ENCODE assay signal across 7 cellular contexts in genomic region chr1:150979007-150979722, GRCh38. TPM values are rescaled to one million over a fixed set of nuclear protein-coding genes. Genes with fewer than 3 reads are reported as not detected.
A peak's percentile ranks its signal among the peaks of the same experiment; 100 is the strongest.
DNase-seq lines count a peak whose midpoint lies in the region; ATAC-seq, FAIRE-seq and TF ChIP-seq lines count a peak whose summit lies in the region.

No MANE protein-coding gene starts in this region.

- H3K27me3 Mint-ChIP-seq in endothelial cell (ENCODE audit: unreplicated experiment), result peaks cover 15% of the 10 kb centered on the region

- no peaks in the 10 kb centered on the region for H3K36me3 Mint-ChIP-seq in endothelial cell (ENCODE audit: low read depth, unreplicated experiment)

- peak; percentile 61 for ATAC-seq in mucosa of descending colon

- TF ChIP-seq CTCF in endothelial cell (IDR thresholded peaks at IDR 0.05; ENCODE audit: unreplicated experiment) (peak; percentile 100), mucosa of descending colon (IDR thresholded peaks at IDR 0.05) (peak; percentile 98)

- H3K27ac Mint-ChIP-seq in endothelial cell (ENCODE audit: unreplicated experiment), result no peak overlapping the region

- peaks cover 33% of the 10 kb centered on the region for H3K4me1 ChIP-seq in NT2/D1 (ENCODE audit: insufficient read depth, insufficient read length)
- peaks cover 26% of the 10 kb centered on the region for H3K4me1 ChIP-seq in mucosa of descending colon (ENCODE audit: low read depth)

- peak; percentile 82 for DNase-seq in GM12892 (ENCODE audit: insufficient read length)
- DNase-seq in HT1080 (ENCODE audit: low read depth), result peak; percentile 78
- DNase-seq in NT2/D1 (ENCODE audit: low read depth, low spot score), result peak; percentile 92
- DNase-seq in activated CD8-positive, alpha-beta memory T cell treated with anti-CD3 and anti-CD28 coated beads for 48 hours (ENCODE audit: low read depth in 2 of 3, low spot score in 2 of 3), result peak; percentile 57 to 85 (median 82)
- DNase-seq in endothelial cell (ENCODE audit: low spot score), result peak; percentile 90
- DNase-seq in mucosa of descending colon, result peak; percentile 74 to 97 (median 80)
- peak; percentile 72 to 84 for DNase-seq in stimulated activated CD8-positive, alpha-beta memory T cell treated with anti-CD3 and anti-CD28 coated beads, Interleukin-2, amount 100 ng/mL, for 48 hours (ENCODE audit: low read depth in 2 of 2)

- no peaks in the 10 kb centered on the region for H3K9me3 ChIP-seq in NT2/D1 (ENCODE audit: insufficient read depth, low read length)
- H3K9me3 ChIP-seq in mucosa of descending colon, result no peaks in the 10 kb centered on the region

- FAIRE-seq in GM12892 (lab: Jason Lieb, UNC), result peak; percentile 70

- peaks cover 28% of the 10 kb centered on the region for H3K4me1 Mint-ChIP-seq in endothelial cell (ENCODE audit: unreplicated experiment)

- no peak overlapping the region for H3K4me3 Mint-ChIP-seq in endothelial cell (ENCODE audit: unreplicated experiment)

- H3K27me3 ChIP-seq in NT2/D1 (ENCODE audit: insufficient read depth, insufficient read length), result no peaks in the 10 kb centered on the region

- no peak for TF ChIP-seq POLR2A in GM12892 (IDR thresholded peaks at IDR 0.05; ENCODE audit: low read depth, low read length)

- intact Hi-C loops in mucosa of descending colon (cut with DNase I, micrococcal nuclease), result loop anchor here in 1 of 2 donors (10.0 kb wide), 1 partner anchor 54 kb away; the partner anchor contains the start of gene SETDB1

- H3K36me3 ChIP-seq in NT2/D1 (ENCODE audit: insufficient read depth, insufficient read length, low read length) (no peaks in the 10 kb centered on the region), mucosa of descending colon (ENCODE audit: low read depth) (no peaks in the 10 kb centered on the region)

- no peak overlapping the region for H3K9ac ChIP-seq in NT2/D1 (ENCODE audit: insufficient read length, low read depth)

- no peak overlapping the region for H3K4me3 ChIP-seq in NT2/D1 (ENCODE audit: insufficient read length, low read depth)
- no peak overlapping the region for H3K4me3 ChIP-seq in mucosa of descending colon

- H3K9me3 Mint-ChIP-seq in endothelial cell (ENCODE audit: unreplicated experiment), result no peaks in the 10 kb centered on the region

RNA-seq across cellular contexts. Expression of gene ANXA9, which starts 2.9 kb away (rescaled TPM):
- polyA plus RNA-seq in GM12892 (2012; ENCODE audit: missing spikeins), result 0.51 TPM
- 0.55 and 0.63 TPM in 2 replicates for total RNA-seq in HT1080 (2014; rRNA removed; shearing (Covaris generic))
- polyA plus RNA-seq in HT1080 (2015; cell fraction: cytosol; rRNA removed), result 0.40 and 0.52 TPM in 2 replicates
- polyA plus RNA-seq in HT1080 (2015; cell fraction: nucleus; rRNA removed), result 1.3 and 1.4 TPM in 2 replicates
- total RNA-seq in endothelial cell (ENCODE audit: unreplicated experiment), result not detected
- total RNA-seq in mucosa of descending colon, result not detected

RNA-seq across cellular contexts. Expression of gene CERS2, which starts 4.5 kb away (rescaled TPM):
- polyA plus RNA-seq in GM12892 (2012; ENCODE audit: missing spikeins), result 60.1 TPM
- total RNA-seq in HT1080 (2014; rRNA removed; shearing (Covaris generic)), result 145 and 152 TPM in 2 replicates
- polyA plus RNA-seq in HT1080 (2015; cell fraction: cytosol; rRNA removed), result 251 and 255 TPM in 2 replicates
- 189 and 201 TPM in 2 replicates for polyA plus RNA-seq in HT1080 (2015; cell fraction: nucleus; rRNA removed)
- total RNA-seq in endothelial cell (ENCODE audit: unreplicated experiment), result 186 TPM
- total RNA-seq in mucosa of descending colon, result 100 to 1,000 TPM; 142 to 209 (median 186) TPM

RNA-seq across cellular contexts. Expression of gene MINDY1, which starts 27.5 kb away (rescaled TPM):
- polyA plus RNA-seq in GM12892 (2012; ENCODE audit: missing spikeins), result 2.7 TPM
- total RNA-seq in HT1080 (2014; rRNA removed; shearing (Covaris generic)), result 12.5 and 15.4 TPM in 2 replicates
- 7.6 and 8.1 TPM in 2 replicates for polyA plus RNA-seq in HT1080 (2015; cell fraction: cytosol; rRNA removed)
- 13.6 and 16.4 TPM in 2 replicates for polyA plus RNA-seq in HT1080 (2015; cell fraction: nucleus; rRNA removed)
- total RNA-seq in endothelial cell (ENCODE audit: unreplicated experiment) (11.2 TPM), mucosa of descending colon (10 to 100 TPM; 44.5 to 52.0 (median 51.8) TPM)

RNA-seq across cellular contexts. Expression of gene PRUNE1, which starts 29.1 kb away (rescaled TPM):
- 8.0 TPM for polyA plus RNA-seq in GM12892 (2012; ENCODE audit: missing spikeins)
- 6.1 and 11.9 TPM in 2 replicates for total RNA-seq in HT1080 (2014; rRNA removed; shearing (Covaris generic))
- polyA plus RNA-seq in HT1080 (2015; cell fraction: cytosol; rRNA removed), result 11.1 and 12.1 TPM in 2 replicates
- 11.5 and 13.6 TPM in 2 replicates for polyA plus RNA-seq in HT1080 (2015; cell fraction: nucleus; rRNA removed)
- total RNA-seq in endothelial cell (ENCODE audit: unreplicated experiment) (16.7 TPM), mucosa of descending colon (10 to 100 TPM; 21.3 to 27.5 (median 23.3) TPM)

RNA-seq across cellular contexts. Expression of gene SETDB1, which starts 53.0 kb away (rescaled TPM):
- 33.0 TPM for polyA plus RNA-seq in GM12892 (2012; ENCODE audit: missing spikeins)
- total RNA-seq in HT1080 (2014; rRNA removed; shearing (Covaris generic)), result 24.0 and 25.3 TPM in 2 replicates
- 19.8 and 26.9 TPM in 2 replicates for polyA plus RNA-seq in HT1080 (2015; cell fraction: cytosol; rRNA removed)
- polyA plus RNA-seq in HT1080 (2015; cell fraction: nucleus; rRNA removed), result 88.2 and 94.7 TPM in 2 replicates
- total RNA-seq in endothelial cell (ENCODE audit: unreplicated experiment), result 50.6 TPM
- 10 to 100 TPM; 35.4 to 49.4 (median 42.8) TPM for total RNA-seq in mucosa of descending colon
